Comparison of ENCODE assay signal across 22 cellular contexts in genomic region chr3:81531256-81531655, GRCh38.
"Had no signal": no experiment of that assay in that cellular context is flagged by ENCODE, and none has a peak within 500 bp of the region (broad histone marks: within the 10 kb centered on the region; RNA-seq: fewer than 3 reads in every experiment).

No MANE protein-coding gene starts in this region.

- ATAC-seq: naive thymus-derived CD4-positive, alpha-beta T cell; sciatic nerve; stimulated activated effector memory CD8-positive, alpha-beta T cell treated with anti-CD3 and anti-CD28 coated beads, Interleukin-12 subunit alpha, Interleukin-12 subunit beta, amount 100 ng/mL, for 72 hours had no signal

- H3K27me3 ChIP-seq: dorsolateral prefrontal cortex, testis, tibial artery had no signal

- H3K9me3 ChIP-seq: prostate gland, testis, tibial artery had no signal

- H3K4me1 ChIP-seq: prostate gland, testis, tibial artery had no signal

- H3K27ac ChIP-seq: dorsolateral prefrontal cortex, prostate gland, testis, tibial artery had no signal

- H3K36me3 ChIP-seq: prostate gland had no signal

- H3K4me3 ChIP-seq: dorsolateral prefrontal cortex, prostate gland, smooth muscle cell, testis, tibial artery had no signal

- H3K4me2 ChIP-seq: smooth muscle cell had no signal

- DNase-seq: cerebellar nuclear complex; dorsolateral prefrontal cortex; effector CD4-positive, alpha-beta T cell; foreskin melanocyte; head of caudate nucleus; mesendoderm; midbrain; naive thymus-derived CD4-positive, alpha-beta T cell; nucleus accumbens; stimulated activated CD4-positive, alpha-beta T cell treated with anti-CD3 and anti-CD28 coated beads, Interleukin-12 subunit alpha, Interleukin-12 subunit beta, amount 100 ng/mL, for 4 hours; stimulated activated CD4-positive, alpha-beta T cell treated with anti-CD3 and anti-CD28 coated beads, Interleukin-1b, Interleukin-23, amount 100 ng/mL, for 48 hours; stimulated activated CD4-positive, alpha-beta T cell treated with anti-CD3 and anti-CD28 coated beads, Interleukin-4, amount 100 ng/mL, for 1 hour; stimulated activated naive CD4-positive, alpha-beta T cell treated with Interleukin-2 at 50 U/mL for 16 hours; substantia nigra; testis; tibial artery had no signal

- FAIRE-seq: colon, keratinocyte had no signal
